Comparison of ENCODE assay signal across 25 cellular contexts in the genomic region with DNA sequence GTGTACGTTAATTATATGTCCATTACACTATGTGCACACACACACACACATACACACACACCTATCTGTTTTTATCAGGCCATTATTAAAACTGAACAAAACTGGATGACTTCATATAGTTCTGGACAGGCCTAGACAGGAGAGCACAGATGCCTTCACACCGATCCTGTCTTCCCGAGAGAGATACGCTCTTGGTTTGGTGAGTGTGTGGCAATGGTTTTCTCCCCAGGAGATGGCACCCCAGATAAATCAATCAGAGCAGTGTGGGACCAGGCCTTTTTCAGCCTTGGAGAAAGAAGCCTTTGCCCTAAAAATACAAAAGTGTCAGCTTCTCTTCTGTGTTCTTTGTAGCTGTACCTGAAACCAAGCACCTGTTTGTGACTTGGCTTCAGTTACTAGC.
DNase-seq lines count a peak whose midpoint lies in the region; ATAC-seq and TF ChIP-seq lines count a peak whose summit lies in the region.
"Had no signal": no experiment of that assay in that cellular context is flagged by ENCODE, and none has a peak within 500 bp of the region (broad histone marks: within the 10 kb centered on the region; RNA-seq: fewer than 3 reads in every experiment).

No MANE protein-coding gene starts in this region.

- no peaks in the 10 kb centered on the region for H3K27me3 ChIP-seq in osteoblast (ENCODE audit: insufficient read depth, low read length)
- H3K27me3 ChIP-seq in right cardiac atrium (ENCODE audit: control insufficient read depth, insufficient read depth) = no peaks in the 10 kb centered on the region

- intact Hi-C loops in right cardiac atrium (cut with DNase I) = no loop called here

- no peak overlapping the region for H2AFZ ChIP-seq in osteoblast (ENCODE audit: low read length)

- H3K79me2 ChIP-seq in osteoblast (ENCODE audit: insufficient read depth, low read length) = no peaks in the 10 kb centered on the region

- DNase-seq in GM10266 (ENCODE audit: extremely low spot score) (no peak), inferior parietal cortex (ENCODE audit: extremely low spot score) (peak; percentile 58), osteoblast (ENCODE audit: insufficient read length, low spot score, missing footprints) (peak; percentile 37), SK-N-DZ (ENCODE audit: low spot score) (no peak), right cardiac atrium (no peak), activated gamma-delta T cell treated with Interleukin-2 at 50 U/mL for 16 hours (no peak)
- DNase-seq: AML-193; CD8-positive, alpha-beta memory T cell; DMS 273 treated with DMSO at 0.1 percent for 48 hours; DMS79 treated with DMSO at 0.1 percent for 48 hours; GF-D8; GOT3; HFFc6; NCI-H1048; NCI-H1417; NCI-H1694; NCI-H2029 treated with DMSO at 0.1 percent for 48 hours; NCI-H2227 treated with DMSO at 0.1 percent for 48 hours; NCI-H526 treated with DMSO at 0.1 percent for 48 hours; SHP77 had no signal

- H4K20me1 ChIP-seq in osteoblast (ENCODE audit: insufficient read depth, low read length) = peaks cover 9% of the 10 kb centered on the region

- H3K4me3 ChIP-seq in osteoblast (ENCODE audit: insufficient read depth, low read length) (no peak overlapping the region), right cardiac atrium (ENCODE audit: low read length) (no peak overlapping the region)
- H3K4me3 ChIP-seq: A549, HAP-1 had no signal

- 92% methylated on average over 4 of the region's 4 CpGs for WGBS in right cardiac atrium

- no peak overlapping the region for H3K27ac ChIP-seq in osteoblast (ENCODE audit: low read depth, low read length)
- no peak overlapping the region for H3K27ac ChIP-seq in right cardiac atrium (ENCODE audit: low read length)
- H3K27ac ChIP-seq: A549, C4-2B, RWPE1 had no signal

- H3K4me2 ChIP-seq in osteoblast (ENCODE audit: insufficient read depth, low read length) = no peak overlapping the region
- H3K4me2 ChIP-seq: A549 had no signal

- H3K9me3 ChIP-seq in osteoblast (ENCODE audit: low read depth, low read length) (no peaks in the 10 kb centered on the region), right cardiac atrium (ENCODE audit: control insufficient read depth, low read length) (no peaks in the 10 kb centered on the region)
- H3K9me3 ChIP-seq: A549, HAP-1 had no signal

- ATAC-seq in esophagus mucosa (peak; percentile 44), right cardiac atrium (no peak)
- ATAC-seq: A549 had no signal

- TF ChIP-seq CTCF in GM10266 (IDR thresholded peaks at IDR 0.05; ENCODE audit: control insufficient read depth, insufficient read depth, low read depth, missing control alignments) (peak; percentile 5), osteoblast (IDR thresholded peaks at IDR 0.05; ENCODE audit: extremely low read depth, low read depth, low read length) (no peak)

- H3K36me3 ChIP-seq in osteoblast (ENCODE audit: insufficient read depth, low read length) = no peaks in the 10 kb centered on the region
- H3K36me3 ChIP-seq: HAP-1 had no signal

- H3K4me1 ChIP-seq in osteoblast (ENCODE audit: insufficient read depth, low read length) (no peaks in the 10 kb centered on the region), right cardiac atrium (ENCODE audit: control insufficient read depth, insufficient read depth, low read length) (no peaks in the 10 kb centered on the region)
- H3K4me1 ChIP-seq: A549, HAP-1 had no signal

Comparison
In these comparisons a context has a peak if more than half of its experiments do, and no peak if none do; other contexts are left out.
1. DNase-seq: peak in inferior parietal cortex (single experiment) and osteoblast (single experiment); none in GM10266 (single experiment), SK-N-DZ (single experiment), right cardiac atrium (0 of 3) and activated gamma-delta T cell treated with Interleukin-2 at 50 U/mL for 16 hours (single experiment).